1 cellular context compared by ENCODE assay signal in genomic region chr3:167735233-167736107, GRCh38.
A peak's percentile ranks its signal among the peaks of the same experiment; 100 is the strongest.
TF ChIP-seq lines count a peak whose summit lies in the region.

SERPINI1 (plus strand) TSS chr3:167735721; CDS start chr3:167789129, 53,408 bp downstream.

TF ChIP-seq in K562, 482 proteins besides CTCF, POLR2A, EP300 and RAD21 (continued from another document and continues in another):
- no peak for TF ChIP-seq RBM39 (optimal IDR thresholded peaks at IDR 0.05; ENCODE audit: low read depth, low read length)
- no peak for TF ChIP-seq HMGXB4 (CRISPR knock-in tag; IDR thresholded peaks at IDR 0.05)
- peak; percentile 30; the same call in 1 of the 2 replicates for TF ChIP-seq SMARCC2 (IDR thresholded peaks at IDR 0.05; ENCODE audit: low read depth)
- TF ChIP-seq GMEB1 (CRISPR knock-in tag; IDR thresholded peaks at IDR 0.05), result no peak
- TF ChIP-seq SIN3A (IDR thresholded peaks at IDR 0.05; ENCODE audit: borderline replicate concordance in 2 of 2, control insufficient read depth in 1 of 2, low read depth in 2 of 2, low read length in 2 of 2), result peak in 1 of 2 experiments; percentile 48; a peak in 1 of 4 replicates
- no peak for TF ChIP-seq ZNF134 (CRISPR knock-in tag; conservative IDR thresholded peaks at IDR 0.05)
- no peak for TF ChIP-seq PCBP2 (IDR thresholded peaks at IDR 0.05; ENCODE audit: low read depth, low read length, poor library complexity, severe bottlenecking)
- TF ChIP-seq, protein P1, sequence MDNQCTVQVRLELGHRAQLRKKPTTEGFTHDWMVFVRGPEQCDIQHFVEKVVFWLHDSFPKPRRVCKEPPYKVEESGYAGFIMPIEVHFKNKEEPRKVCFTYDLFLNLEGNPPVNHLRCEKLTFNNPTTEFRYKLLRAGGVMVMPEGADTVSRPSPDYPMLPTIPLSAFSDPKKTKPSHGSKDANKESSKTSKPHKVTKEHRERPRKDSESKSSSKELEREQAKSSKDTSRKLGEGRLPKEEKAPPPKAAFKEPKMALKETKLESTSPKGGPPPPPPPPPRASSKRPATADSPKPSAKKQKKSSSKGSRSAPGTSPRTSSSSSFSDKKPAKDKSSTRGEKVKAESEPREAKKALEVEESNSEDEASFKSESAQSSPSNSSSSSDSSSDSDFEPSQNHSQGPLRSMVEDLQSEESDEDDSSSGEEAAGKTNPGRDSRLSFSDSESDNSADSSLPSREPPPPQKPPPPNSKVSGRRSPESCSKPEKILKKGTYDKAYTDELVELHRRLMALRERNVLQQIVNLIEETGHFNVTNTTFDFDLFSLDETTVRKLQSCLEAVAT (IDR thresholded peaks at IDR 0.05), result peak; percentile 13; a peak in 1 of 4 replicates
- TF ChIP-seq HEY1 (CRISPR knock-in tag; IDR thresholded peaks at IDR 0.05; ENCODE audit: borderline replicate concordance), result no peak
- no peak for TF ChIP-seq ZNF133 (CRISPR knock-in tag; IDR thresholded peaks at IDR 0.05)
- TF ChIP-seq, protein P2, sequence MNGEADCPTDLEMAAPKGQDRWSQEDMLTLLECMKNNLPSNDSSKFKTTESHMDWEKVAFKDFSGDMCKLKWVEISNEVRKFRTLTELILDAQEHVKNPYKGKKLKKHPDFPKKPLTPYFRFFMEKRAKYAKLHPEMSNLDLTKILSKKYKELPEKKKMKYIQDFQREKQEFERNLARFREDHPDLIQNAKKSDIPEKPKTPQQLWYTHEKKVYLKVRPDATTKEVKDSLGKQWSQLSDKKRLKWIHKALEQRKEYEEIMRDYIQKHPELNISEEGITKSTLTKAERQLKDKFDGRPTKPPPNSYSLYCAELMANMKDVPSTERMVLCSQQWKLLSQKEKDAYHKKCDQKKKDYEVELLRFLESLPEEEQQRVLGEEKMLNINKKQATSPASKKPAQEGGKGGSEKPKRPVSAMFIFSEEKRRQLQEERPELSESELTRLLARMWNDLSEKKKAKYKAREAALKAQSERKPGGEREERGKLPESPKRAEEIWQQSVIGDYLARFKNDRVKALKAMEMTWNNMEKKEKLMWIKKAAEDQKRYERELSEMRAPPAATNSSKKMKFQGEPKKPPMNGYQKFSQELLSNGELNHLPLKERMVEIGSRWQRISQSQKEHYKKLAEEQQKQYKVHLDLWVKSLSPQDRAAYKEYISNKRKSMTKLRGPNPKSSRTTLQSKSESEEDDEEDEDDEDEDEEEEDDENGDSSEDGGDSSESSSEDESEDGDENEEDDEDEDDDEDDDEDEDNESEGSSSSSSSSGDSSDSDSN (IDR thresholded peaks at IDR 0.05; ENCODE audit: borderline replicate concordance in 1 of 2, low read depth in 2 of 2, low read length in 2 of 2), result peak; percentile 25 to 94; a peak in 2 of 4 replicates
- no peak for TF ChIP-seq NCOR1 (IDR thresholded peaks at IDR 0.05)
- TF ChIP-seq, protein P3, sequence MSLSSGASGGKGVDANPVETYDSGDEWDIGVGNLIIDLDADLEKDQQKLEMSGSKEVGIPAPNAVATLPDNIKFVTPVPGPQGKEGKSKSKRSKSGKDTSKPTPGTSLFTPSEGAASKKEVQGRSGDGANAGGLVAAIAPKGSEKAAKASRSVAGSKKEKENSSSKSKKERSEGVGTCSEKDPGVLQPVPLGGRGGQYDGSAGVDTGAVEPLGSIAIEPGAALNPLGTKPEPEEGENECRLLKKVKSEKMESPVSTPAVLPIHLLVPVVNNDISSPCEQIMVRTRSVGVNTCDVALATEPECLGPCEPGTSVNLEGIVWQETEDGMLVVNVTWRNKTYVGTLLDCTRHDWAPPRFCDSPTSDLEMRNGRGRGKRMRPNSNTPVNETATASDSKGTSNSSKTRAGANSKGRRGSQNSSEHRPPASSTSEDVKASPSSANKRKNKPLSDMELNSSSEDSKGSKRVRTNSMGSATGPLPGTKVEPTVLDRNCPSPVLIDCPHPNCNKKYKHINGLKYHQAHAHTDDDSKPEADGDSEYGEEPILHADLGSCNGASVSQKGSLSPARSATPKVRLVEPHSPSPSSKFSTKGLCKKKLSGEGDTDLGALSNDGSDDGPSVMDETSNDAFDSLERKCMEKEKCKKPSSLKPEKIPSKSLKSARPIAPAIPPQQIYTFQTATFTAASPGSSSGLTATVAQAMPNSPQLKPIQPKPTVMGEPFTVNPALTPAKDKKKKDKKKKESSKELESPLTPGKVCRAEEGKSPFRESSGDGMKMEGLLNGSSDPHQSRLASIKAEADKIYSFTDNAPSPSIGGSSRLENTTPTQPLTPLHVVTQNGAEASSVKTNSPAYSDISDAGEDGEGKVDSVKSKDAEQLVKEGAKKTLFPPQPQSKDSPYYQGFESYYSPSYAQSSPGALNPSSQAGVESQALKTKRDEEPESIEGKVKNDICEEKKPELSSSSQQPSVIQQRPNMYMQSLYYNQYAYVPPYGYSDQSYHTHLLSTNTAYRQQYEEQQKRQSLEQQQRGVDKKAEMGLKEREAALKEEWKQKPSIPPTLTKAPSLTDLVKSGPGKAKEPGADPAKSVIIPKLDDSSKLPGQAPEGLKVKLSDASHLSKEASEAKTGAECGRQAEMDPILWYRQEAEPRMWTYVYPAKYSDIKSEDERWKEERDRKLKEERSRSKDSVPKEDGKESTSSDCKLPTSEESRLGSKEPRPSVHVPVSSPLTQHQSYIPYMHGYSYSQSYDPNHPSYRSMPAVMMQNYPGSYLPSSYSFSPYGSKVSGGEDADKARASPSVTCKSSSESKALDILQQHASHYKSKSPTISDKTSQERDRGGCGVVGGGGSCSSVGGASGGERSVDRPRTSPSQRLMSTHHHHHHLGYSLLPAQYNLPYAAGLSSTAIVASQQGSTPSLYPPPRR (CRISPR knock-in tag; IDR thresholded peaks at IDR 0.05; ENCODE audit: borderline replicate concordance), result no peak
- TF ChIP-seq MTA3 (IDR thresholded peaks at IDR 0.05; ENCODE audit: borderline replicate concordance), result 0 out of 2 replicates have a peak, but pooled peaks have one; percentile 62
- TF ChIP-seq FOXA1 (IDR thresholded peaks at IDR 0.05; ENCODE audit: borderline replicate concordance), result no peak
- TF ChIP-seq SOX6 (IDR thresholded peaks at IDR 0.05), result no peak
- no peak for TF ChIP-seq SIRT6 (IDR thresholded peaks at IDR 0.05; ENCODE audit: low read depth, low read length)
- TF ChIP-seq ZNF584 (CRISPR knock-in tag; IDR thresholded peaks at IDR 0.05; ENCODE audit: low read depth), result no peak
- TF ChIP-seq IRF1 (CRISPR knock-in tag; IDR thresholded peaks at IDR 0.05; ENCODE audit: borderline replicate concordance), result no peak
- TF ChIP-seq ZNF449 (CRISPR knock-in tag; IDR thresholded peaks at IDR 0.05), result no peak
- TF ChIP-seq CEBPG (CRISPR knock-in tag; IDR thresholded peaks at IDR 0.05), result no peak; the same call in 1 of the 2 replicates
- no peak for TF ChIP-seq CEBPG (tag; conservative IDR thresholded peaks at IDR 0.05 in 1 of 2, IDR thresholded peaks at IDR 0.05 in 1 of 2)
- TF ChIP-seq GTF2E2 (tag; IDR thresholded peaks at IDR 0.05), result no peak
- TF ChIP-seq TCFL5 (CRISPR knock-in tag; conservative IDR thresholded peaks at IDR 0.05), result no peak
- no peak for TF ChIP-seq ZBTB7A (IDR thresholded peaks at IDR 0.05; ENCODE audit: borderline replicate concordance, control insufficient read depth, low read depth, low read length)
- no peak for TF ChIP-seq SP1 (CRISPR knock-in tag; IDR thresholded peaks at IDR 0.05)
- TF ChIP-seq ZBTB11 (CRISPR knock-in tag; IDR thresholded peaks at IDR 0.05), result peak in 1 of 3 experiments; percentile 43; a peak in 1 of 6 replicates
- no peak for TF ChIP-seq ZNF398 (CRISPR knock-in tag; IDR thresholded peaks at IDR 0.05)
- TF ChIP-seq NFRKB (IDR thresholded peaks at IDR 0.05; ENCODE audit: low read depth), result no peak
- TF ChIP-seq, protein P4, sequence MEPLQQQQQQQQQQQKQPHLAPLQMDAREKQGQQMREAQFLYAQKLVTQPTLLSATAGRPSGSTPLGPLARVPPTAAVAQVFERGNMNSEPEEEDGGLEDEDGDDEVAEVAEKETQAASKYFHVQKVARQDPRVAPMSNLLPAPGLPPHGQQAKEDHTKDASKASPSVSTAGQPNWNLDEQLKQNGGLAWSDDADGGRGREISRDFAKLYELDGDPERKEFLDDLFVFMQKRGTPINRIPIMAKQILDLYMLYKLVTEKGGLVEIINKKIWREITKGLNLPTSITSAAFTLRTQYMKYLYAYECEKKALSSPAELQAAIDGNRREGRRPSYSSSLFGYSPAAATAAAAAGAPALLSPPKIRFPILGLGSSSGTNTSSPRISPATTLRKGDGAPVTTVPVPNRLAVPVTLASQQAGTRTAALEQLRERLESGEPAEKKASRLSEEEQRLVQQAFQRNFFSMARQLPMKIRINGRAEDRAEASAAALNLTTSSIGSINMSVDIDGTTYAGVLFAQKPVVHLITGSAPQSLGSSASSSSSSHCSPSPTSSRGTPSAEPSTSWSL (CRISPR knock-in tag; IDR thresholded peaks at IDR 0.05; ENCODE audit: borderline replicate concordance), result no peak
- TF ChIP-seq CCNT2 (IDR thresholded peaks at IDR 0.05; ENCODE audit: borderline replicate concordance, extremely low read depth, insufficient read length, low read depth, low read length), result peak; percentile 25
- no peak for TF ChIP-seq FOXM1 (IDR thresholded peaks at IDR 0.05; ENCODE audit: low read depth)
- TF ChIP-seq FOXM1 (CRISPR knock-in tag; IDR thresholded peaks at IDR 0.05; ENCODE audit: low read depth), result no peak
